In genomic region chr15:41957021-41957897, GRCh38 we compare ENCODE assay signal across 10 cellular contexts. TPM values are rescaled to one million over a fixed set of nuclear protein-coding genes. Genes with fewer than 3 reads are reported as not detected.
A peak's percentile ranks its signal among the peaks of the same experiment; 100 is the strongest.
DNase-seq lines count a peak whose midpoint lies in the region; ATAC-seq and TF ChIP-seq lines count a peak whose summit lies in the region.
"Had no signal": no experiment of that assay in that cellular context is flagged by ENCODE, and none has a peak within 500 bp of the region (broad histone marks: within the 10 kb centered on the region; RNA-seq: fewer than 3 reads in every experiment).

No MANE protein-coding gene starts in this region.

- H3K27me3 Mint-ChIP-seq in T-helper 17 cell (no peaks in the 10 kb centered on the region), GM23338 (ENCODE audit: insufficient read depth, low read depth, poor library complexity) (peaks cover 12% of the 10 kb centered on the region)

- H3K27me3 ChIP-seq in A673 (replicated peaks; ENCODE audit: insufficient read depth, low read depth, low read length, poor library complexity): no peaks in the 10 kb centered on the region
- H3K27me3 ChIP-seq in GM23338 (ENCODE audit: insufficient read depth): no peaks in the 10 kb centered on the region

- peaks cover 75% of the 10 kb centered on the region for H3K79me2 ChIP-seq in GM23338 (replicated peaks; ENCODE audit: insufficient read depth)

- no peak overlapping the region for H3K4me3 Mint-ChIP-seq in T-helper 17 cell
- H3K4me3 Mint-ChIP-seq in GM23338: no peak overlapping the region

- peak overlapping the region; percentile 59 for H3K27ac Mint-ChIP-seq in T-helper 17 cell
- no peak overlapping the region for H3K27ac Mint-ChIP-seq in GM23338

- ATAC-seq in GM18498 (IDR thresholded peaks at IDR 0.05; ENCODE audit: unreplicated experiment) (peak; percentile 71), GM21619 (IDR thresholded peaks at IDR 0.05; ENCODE audit: unreplicated experiment) (peak; percentile 76), T-helper 17 cell (peak; percentile 28), HG03097 (IDR thresholded peaks at IDR 0.05; ENCODE audit: low FRiP score, unreplicated experiment) (no peak), GM23338 (no peak)

- H3K36me3 ChIP-seq in mesodermal cell (ENCODE audit: control insufficient read depth, insufficient read depth, low read length) (peaks cover 24% of the 10 kb centered on the region), A673 (ENCODE audit: insufficient read depth, low read length, poor library complexity, severe bottlenecking) (no peaks in the 10 kb centered on the region), GM23338 (ENCODE audit: insufficient read depth) (peaks cover 6% of the 10 kb centered on the region; the same call in 1 of the 2 replicates)

- H3K4me3 ChIP-seq in mesodermal cell (ENCODE audit: extremely low read depth, insufficient read depth, low read length, poor library complexity, severe bottlenecking) (no peak overlapping the region), A673 (ENCODE audit: low read depth, low read length, poor library complexity, severe bottlenecking) (no peak overlapping the region), GM23338 (no peak overlapping the region)
- H3K4me3 ChIP-seq: skin epidermis had no signal

- H2AFZ ChIP-seq in GM23338: no peak overlapping the region

- intact Hi-C loops in A673 (cut with micrococcal nuclease; ENCODE audit: unreplicated experiment): no loop called here

- no peaks in the 10 kb centered on the region for H3K9me2 ChIP-seq in GM23338 (ENCODE audit: insufficient read depth)

- 80 to 89% methylated on average over 8 of the region's 12 CpGs for WGBS in mesodermal cell (ENCODE audit: insufficient coverage in 2 of 2), 2 experiments

- peaks cover 24% of the 10 kb centered on the region; the same call in 1 of the 2 replicates for H4K20me1 ChIP-seq in GM23338 (replicated peaks; ENCODE audit: insufficient read depth)

- peaks cover 38% of the 10 kb centered on the region for H3K4me1 ChIP-seq in mesodermal cell (ENCODE audit: control insufficient read depth, insufficient read depth, low read length, poor library complexity, severe bottlenecking)
- no peaks in the 10 kb centered on the region for H3K4me1 ChIP-seq in A673 (ENCODE audit: insufficient read depth, low read length, poor library complexity, severe bottlenecking)
- peaks cover 5% of the 10 kb centered on the region for H3K4me1 ChIP-seq in GM23338 (ENCODE audit: insufficient read depth)

- H3K9me3 Mint-ChIP-seq in GM23338: peaks cover 5% of the 10 kb centered on the region; the same call in 1 of the 3 replicates

- no TSS peak for BruUV-seq in A673 (replicated peaks; lab: Mats Ljungman, UMichigan)

- peaks cover 2% of the 10 kb centered on the region for H3K36me3 Mint-ChIP-seq in T-helper 17 cell (ENCODE audit: low read depth)
- H3K36me3 Mint-ChIP-seq in GM23338 (ENCODE audit: low read depth): peaks cover 22% of the 10 kb centered on the region

- H3K27ac ChIP-seq in mesodermal cell (ENCODE audit: low read depth, low read length, severe bottlenecking) (peak overlapping the region; percentile 92), A673 (ENCODE audit: low read depth, low read length, poor library complexity, severe bottlenecking) (no peak overlapping the region), GM23338 (ENCODE audit: low read depth) (no peak overlapping the region)

- DNase-seq in T-helper 17 cell (no peak), A673 (ENCODE audit: low spot score) (no peak), GM23338 (ENCODE audit: low spot score) (no peak), amniotic stem cell (lab: John Stamatoyannopoulos, UW) (no peak)
- DNase-seq: DMS79 had no signal

- TF ChIP-seq CTCF in A673 (conservative IDR thresholded peaks at IDR 0.05; ENCODE audit: low read depth, low read length): no peak
- TF ChIP-seq CTCF in GM23338 (conservative IDR thresholded peaks at IDR 0.05; ENCODE audit: low read depth in 2 of 2): no peak

- CTCF ChIA-PET in A673 (lab: Charles Lee): no interaction called here

- H3K4me2 ChIP-seq in GM23338: no peak overlapping the region

- H3F3A ChIP-seq in GM23338 (replicated peaks; ENCODE audit: low read depth): no peaks in the 10 kb centered on the region

- H3K4me1 Mint-ChIP-seq in T-helper 17 cell: peaks cover 25% of the 10 kb centered on the region
- peaks cover 13% of the 10 kb centered on the region; the same call in 2 of the 3 replicates for H3K4me1 Mint-ChIP-seq in GM23338

- H3K9me3 ChIP-seq in T-helper 17 cell (ENCODE audit: control insufficient read depth, low read length, poor library complexity, severe bottlenecking) (no peaks in the 10 kb centered on the region), mesodermal cell (ENCODE audit: control insufficient read depth, low read length) (no peaks in the 10 kb centered on the region), A673 (ENCODE audit: low read depth, low read length, poor library complexity, severe bottlenecking) (no peaks in the 10 kb centered on the region)

- POLR2A ChIA-PET in A673 (lab: Charles Lee; ENCODE audit: low non-redundant PET): no interaction called here

TF ChIP-seq in GM23338, 12 proteins besides CTCF, POLR2A, EP300 and RAD21 (continues in another document):
- no peak for TF ChIP-seq REST (IDR thresholded peaks at IDR 0.05; ENCODE audit: unreplicated experiment)
- TF ChIP-seq JUNB (IDR thresholded peaks at IDR 0.05; ENCODE audit: unreplicated experiment): no peak
- no peak for TF ChIP-seq STAT1 (IDR thresholded peaks at IDR 0.05; ENCODE audit: unreplicated experiment)
- TF ChIP-seq NANOG (IDR thresholded peaks at IDR 0.05; ENCODE audit: borderline replicate concordance): no peak

RNA-seq across cellular contexts. Expression of gene EHD4, which starts 15.1 kb away (rescaled TPM):
- total RNA-seq in T-helper 17 cell (10 to 100 TPM; 57.6 to 79.9 TPM), A673 (2021) (27.3 and 29.4 TPM in 2 replicates)
- 23.0 TPM for polyA plus RNA-seq in mesodermal cell (2013, experiment 1 of 2)
- polyA plus RNA-seq in mesodermal cell (2013, experiment 2 of 2): 19.8 TPM
- 30.6 and 31.0 TPM in 2 replicates for total RNA-seq in GM23338 (2014; rRNA removed; shearing (Covaris generic))
- polyA plus RNA-seq in GM23338 (2016; fragmentation: Nextera tagmentation; extraction: Ambion mirVana): 11.2 and 13.0 TPM in 2 replicates

Comparison
In these comparisons a context has a peak if more than half of its experiments do, and no peak if none do; other contexts are left out.
1. ATAC-seq: peak in GM18498 (single experiment), GM21619 (single experiment) and T-helper 17 cell (single experiment); none in HG03097 (single experiment) and GM23338 (single experiment).